In the genomic region with DNA sequence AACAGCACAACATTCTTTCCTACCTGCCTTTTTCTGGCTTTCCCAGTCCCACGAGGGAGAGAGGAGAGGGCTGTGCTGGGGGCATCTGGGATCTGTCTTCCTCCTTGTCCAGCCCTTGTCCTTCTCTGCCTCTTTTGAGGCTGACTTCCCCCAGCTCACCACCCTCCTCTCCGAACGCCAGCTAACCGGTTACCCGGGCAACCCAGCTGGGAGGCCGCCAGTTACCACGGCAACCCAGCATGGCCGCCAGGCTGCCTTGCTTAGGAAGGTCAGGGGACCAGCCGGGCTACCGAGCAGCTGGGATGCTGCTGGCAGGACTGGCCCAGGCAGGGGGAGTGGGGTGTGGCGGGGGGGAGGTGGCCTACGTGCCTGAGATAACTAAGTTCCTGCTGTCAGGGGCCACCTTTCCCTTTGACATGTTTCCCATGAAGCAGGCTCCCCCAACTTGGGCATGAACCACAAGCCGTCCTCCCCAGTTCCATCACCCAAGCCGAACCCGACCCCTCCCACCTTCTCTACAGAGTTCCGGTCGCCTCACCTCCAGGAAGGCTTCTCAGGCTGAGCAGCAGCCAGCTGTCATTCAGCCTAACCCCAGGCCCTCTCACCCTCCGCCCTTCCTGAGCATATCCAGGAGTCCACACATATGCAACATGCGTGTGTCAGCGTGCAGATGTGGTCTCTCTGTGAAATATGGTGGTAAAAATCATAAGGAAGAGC, we compare ENCODE assay signal across 8 cellular contexts. TPM values are rescaled to one million over a fixed set of nuclear protein-coding genes. Genes with fewer than 3 reads are reported as not detected.
DNase-seq lines count a peak whose midpoint lies in the region; ATAC-seq, FAIRE-seq and TF ChIP-seq lines count a peak whose summit lies in the region.

No MANE protein-coding gene starts in this region.

- H3K27me3 ChIP-seq in uterus: no peaks in the 10 kb centered on the region

- H3K27ac ChIP-seq in cingulate gyrus (ENCODE audit: low read depth, low read length) (peak overlapping the region; percentile 63), uterus (peak overlapping the region; percentile 21 to 46)

- no peaks in the 10 kb centered on the region for H3K36me3 ChIP-seq in uterus

- FAIRE-seq in HTR-8/SVneo (lab: Jason Lieb, UNC): no peak

- TF ChIP-seq CTCF in uterus (IDR thresholded peaks at IDR 0.05): no peak

- ATAC-seq in GM19328 (IDR thresholded peaks at IDR 0.05; ENCODE audit: unreplicated experiment) (no peak), HG03432 (IDR thresholded peaks at IDR 0.05; ENCODE audit: unreplicated experiment) (no peak)

- intact Hi-C loops in uterus (cut with DNase I; ENCODE audit: low total_unique reads): no loop called here

- peaks cover 0 to 27% of the 10 kb centered on the region in 2 donors for H3K4me1 ChIP-seq in uterus

- peak; percentile 91 for DNase-seq in AG08396 (ENCODE audit: low spot score)
- DNase-seq in NCI-H1105 treated with DMSO at 0.1 percent for 48 hours (lab: John Stamatoyannopoulos, UW): peak; percentile 82
- peak; percentile 92 for DNase-seq in medulla oblongata (ENCODE audit: extremely low spot score)
- peak; percentile 79 to 90 for DNase-seq in uterus
- DNase-seq in HTR-8/SVneo (ENCODE audit: insufficient read length, low spot score): no peak

- H3K4me3 ChIP-seq in uterus: no peak overlapping the region

- H3K9me3 ChIP-seq in uterus: no peaks in the 10 kb centered on the region

- TF ChIP-seq POLR2A in uterus (IDR thresholded peaks at IDR 0.05): no peak

RNA-seq across cellular contexts. Expression of gene PLEKHA6, which starts 8.7 kb away (rescaled TPM):
- total RNA-seq in uterus: 10 to 100 TPM in 1 of 4 donors, 1 to 10 TPM in 3; 5.9 to 13.6 (median 8.4) TPM
